ENCODE assay signal across 13 cellular contexts in genomic region chr1:11784256-11784992, GRCh38. TPM values are rescaled to one million over a fixed set of nuclear protein-coding genes. Genes with fewer than 3 reads are reported as not detected.
DNase-seq lines count a peak whose midpoint lies in the region; ATAC-seq and TF ChIP-seq lines count a peak whose summit lies in the region.
"Had no signal": no experiment of that assay in that cellular context is flagged by ENCODE, and none has a peak within 500 bp of the region (broad histone marks: within the 10 kb centered on the region; RNA-seq: fewer than 3 reads in every experiment).

No MANE protein-coding gene starts in this region.

- H3K27ac ChIP-seq in DND-41 (ENCODE audit: low read length): no peak overlapping the region
- no peak overlapping the region for H3K27ac ChIP-seq in PC-3 (ENCODE audit: low read length)
- H3K27ac ChIP-seq in layer of hippocampus (ENCODE audit: low read depth, low read length): peak overlapping the region; percentile 42
- H3K27ac ChIP-seq in sigmoid colon: peak overlapping the region in 3 of 4 donors; percentile 15 to 54 (median 45)
- H3K27ac ChIP-seq: C4-2B had no signal

- H3K9me3 ChIP-seq in DND-41 (ENCODE audit: insufficient read depth, low read length, severe bottlenecking) (no peaks in the 10 kb centered on the region), PC-3 (ENCODE audit: low read length) (no peaks in the 10 kb centered on the region), sigmoid colon (no peaks in the 10 kb centered on the region), MG63 (no peaks in the 10 kb centered on the region)

- H2AFZ ChIP-seq in DND-41 (ENCODE audit: low read depth, low read length) (no peak overlapping the region), PC-3 (ENCODE audit: low read length) (peak overlapping the region; percentile 40; the same call in 1 of the 2 replicates)

- H3K79me2 ChIP-seq in DND-41 (ENCODE audit: insufficient read depth, low read length) (no peaks in the 10 kb centered on the region), PC-3 (ENCODE audit: low read length) (no peaks in the 10 kb centered on the region)

- peaks cover 5% of the 10 kb centered on the region for H3K27me3 Mint-ChIP-seq in glutamatergic neuron (ENCODE audit: unreplicated experiment)
- H3K27me3 Mint-ChIP-seq: activated naive CD4-positive, alpha-beta T cell treated with anti-CD3 and anti-CD28 coated beads, Interleukin-2, amount 50 U/mL, for 24 hours; IgD-negative memory B cell had no signal

- no peaks in the 10 kb centered on the region for H3K9me2 ChIP-seq in PC-3 (replicated peaks; ENCODE audit: low read length)

- 0 out of 3 replicates have a peak, but pooled peaks have one; percentile 22 for ATAC-seq in DND-41 (ENCODE audit: insufficient read depth, low read depth)
- no peak for ATAC-seq in PC-3
- no peak for ATAC-seq in GM21526 (IDR thresholded peaks at IDR 0.05; ENCODE audit: low FRiP score, unreplicated experiment)

- H3K36me3 ChIP-seq in DND-41 (ENCODE audit: insufficient read depth, low read length) (no peaks in the 10 kb centered on the region), PC-3 (ENCODE audit: low read depth, low read length) (no peaks in the 10 kb centered on the region), sigmoid colon (peaks cover 0 to 2% (median 0%) of the 10 kb centered on the region in 4 donors), MG63 (no peaks in the 10 kb centered on the region)

- H3K27me3 ChIP-seq in DND-41 (ENCODE audit: insufficient read depth, low read length, poor library complexity) (no peaks in the 10 kb centered on the region), PC-3 (ENCODE audit: low read length) (no peaks in the 10 kb centered on the region), layer of hippocampus (ENCODE audit: control insufficient read depth, insufficient read depth, low read length) (no peaks in the 10 kb centered on the region), sigmoid colon (no peaks in the 10 kb centered on the region), MG63 (no peaks in the 10 kb centered on the region)

- no peaks in the 10 kb centered on the region for H4K20me1 ChIP-seq in DND-41 (ENCODE audit: insufficient read depth, low read length)
- H4K20me1 ChIP-seq in PC-3 (ENCODE audit: low read length): no peaks in the 10 kb centered on the region

- TF ChIP-seq CTCF in DND-41 (IDR thresholded peaks at IDR 0.05; ENCODE audit: borderline replicate concordance, extremely low read depth, low read length, poor library complexity, severe bottlenecking) (no peak), PC-3 (conservative IDR thresholded peaks at IDR 0.05; ENCODE audit: low read depth, low read length) (no peak), sigmoid colon (IDR thresholded peaks at IDR 0.05) (no peak), glutamatergic neuron (IDR thresholded peaks at IDR 0.05; ENCODE audit: partially characterized antibody, unreplicated experiment) (no peak)

- BruUV-seq in PC-3 (replicated peaks; lab: Mats Ljungman, UMichigan): no TSS peak

- TF ChIP-seq EP300 in sigmoid colon (IDR thresholded peaks at IDR 0.05): no peak

- H3K4me3 ChIP-seq in DND-41 (ENCODE audit: low read depth in 1 of 2, low read length in 2 of 2) (no peak overlapping the region), PC-3 (ENCODE audit: low read length) (no peak overlapping the region), sigmoid colon (peak overlapping the region in 3 of 4 donors; percentile 24 to 40 (median 24)), MG63 (no peak overlapping the region)

- no peaks in the 10 kb centered on the region for H3K36me3 Mint-ChIP-seq in glutamatergic neuron (ENCODE audit: unreplicated experiment)
- H3K36me3 Mint-ChIP-seq: activated naive CD4-positive, alpha-beta T cell treated with anti-CD3 and anti-CD28 coated beads, Interleukin-2, amount 50 U/mL, for 24 hours had no signal

- no peak overlapping the region for H3K4me2 ChIP-seq in DND-41 (ENCODE audit: insufficient read depth, low read length)
- peak overlapping the region; percentile 33 for H3K4me2 ChIP-seq in PC-3 (ENCODE audit: low read length)

- DNase-seq in DND-41 (no peak), PC-3 (no peak), sigmoid colon (peak; percentile 67), glutamatergic neuron (no peak), MG63 (no peak), HCEC 1CT (no peak)
- DNase-seq: NCI-H2029 treated with DMSO at 0.1 percent for 48 hours had no signal

- intact Hi-C loops in PC-3 (cut with micrococcal nuclease) (no loop called here), sigmoid colon (cut with DNase I) (no loop called here)

- CTCF ChIA-PET in PC-3 (lab: Charles Lee): interaction anchor here (0.5 to 0.9 kb wide), 4 partner anchors 15 to 79 kb away, joined by 3 to 4 read pairs (median 3); partner anchors contain the start of gene CLCN6

- peaks cover 4% of the 10 kb centered on the region for H3K4me1 Mint-ChIP-seq in glutamatergic neuron (ENCODE audit: low read depth, unreplicated experiment)

- H3K4me3 Mint-ChIP-seq in glutamatergic neuron (ENCODE audit: unreplicated experiment): no peak overlapping the region

- no peaks in the 10 kb centered on the region for H3F3A ChIP-seq in PC-3 (ENCODE audit: low read length, unreplicated experiment)

- H3K9ac ChIP-seq in DND-41 (ENCODE audit: low read depth, low read length): no peak overlapping the region
- no peak overlapping the region for H3K9ac ChIP-seq in PC-3 (ENCODE audit: low read length)

- no peaks in the 10 kb centered on the region for H3K4me1 ChIP-seq in DND-41 (ENCODE audit: insufficient read depth, low read length)
- H3K4me1 ChIP-seq in PC-3 (ENCODE audit: insufficient read depth, low read length): peaks cover 10% of the 10 kb centered on the region; the same call in 1 of the 2 replicates
- peaks cover 0 to 50% (median 41%) of the 10 kb centered on the region in 4 donors for H3K4me1 ChIP-seq in sigmoid colon

- H3K27ac Mint-ChIP-seq in glutamatergic neuron (ENCODE audit: unreplicated experiment): no peak overlapping the region
- H3K27ac Mint-ChIP-seq: activated naive CD4-positive, alpha-beta T cell treated with anti-CD3 and anti-CD28 coated beads, Interleukin-2, amount 50 U/mL, for 24 hours had no signal

- H3K9me3 Mint-ChIP-seq in glutamatergic neuron (ENCODE audit: unreplicated experiment): peaks cover 4% of the 10 kb centered on the region
- H3K9me3 Mint-ChIP-seq: activated naive CD4-positive, alpha-beta T cell treated with anti-CD3 and anti-CD28 coated beads, Interleukin-2, amount 50 U/mL, for 24 hours; IgD-negative memory B cell had no signal

- WGBS in sigmoid colon, 2 donors: 72 to 78% methylated on average over 21 of the region's 21 CpGs

- POLR2A ChIA-PET in PC-3 (lab: Charles Lee; ENCODE audit: unreplicated experiment): no interaction called here

- TF ChIP-seq POLR2A in sigmoid colon (IDR thresholded peaks at IDR 0.05): no peak

RNA-seq across cellular contexts. Expression of gene MTHFR, which starts 21.3 kb away (rescaled TPM):
- total RNA-seq in PC-3 (2014; rRNA removed) (13.2 and 24.8 TPM in 2 replicates), sigmoid colon (10 to 100 TPM; 16.8 to 38.3 (median 27.9) TPM), glutamatergic neuron (ENCODE audit: unreplicated experiment) (83.2 TPM)
- 10 to 100 TPM in 2 of 3 donors, 1 to 10 TPM in 1; 6.6 to 34.6 (median 13.6) TPM for polyA plus RNA-seq in sigmoid colon
- 3.8 and 7.8 TPM in 2 replicates for total RNA-seq in MG63 (2014; rRNA removed; shearing (Covaris generic); ENCODE audit: low replicate concordance)

RNA-seq across cellular contexts. Expression of gene CLCN6, which starts 21.6 kb away (rescaled TPM):
- total RNA-seq in PC-3 (2014; rRNA removed) (6.1 and 12.9 TPM in 2 replicates), sigmoid colon (10 to 100 TPM; 12.1 to 19.7 (median 16.1) TPM), glutamatergic neuron (ENCODE audit: unreplicated experiment) (94.3 TPM)
- polyA plus RNA-seq in sigmoid colon: 10 to 100 TPM in 1 of 3 donors, 1 to 10 TPM in 2; 3.0 to 17.6 (median 3.7) TPM
- 1.5 and 6.1 TPM in 2 replicates for total RNA-seq in MG63 (2014; rRNA removed; shearing (Covaris generic); ENCODE audit: low replicate concordance)

RNA-seq across cellular contexts. Expression of gene C1orf167, which starts 22.4 kb away (rescaled TPM):
- total RNA-seq in PC-3 (2014; rRNA removed) (not detected in 2 replicates), sigmoid colon (1 to 10 TPM in 2 of 4 donors, under 1 TPM in 1, not detected in 1; 0.66 to 1.8 (median 1.1) TPM), glutamatergic neuron (ENCODE audit: unreplicated experiment) (not detected)
- polyA plus RNA-seq in sigmoid colon: 1 to 10 TPM; 1.6 to 2.4 (median 2.2) TPM
- total RNA-seq in MG63 (2014; rRNA removed; shearing (Covaris generic); ENCODE audit: low replicate concordance): not detected in 2 replicates
- total RNA-seq: kidney epithelial cell had no signal
- polyA plus RNA-seq: IgD-negative memory B cell had no signal

RNA-seq across cellular contexts. Expression of gene AGTRAP, which starts 48.5 kb away (rescaled TPM):
- total RNA-seq in PC-3 (2014; rRNA removed) (73.5 and 76.7 TPM in 2 replicates), sigmoid colon (10 to 100 TPM; 22.8 to 58.3 (median 33.6) TPM), glutamatergic neuron (ENCODE audit: unreplicated experiment) (6.1 TPM)
- polyA plus RNA-seq in sigmoid colon: 10 to 100 TPM in 2 of 3 donors, 1 to 10 TPM in 1; 6.7 to 57.3 (median 12.0) TPM
- 43.5 and 53.7 TPM in 2 replicates for total RNA-seq in MG63 (2014; rRNA removed; shearing (Covaris generic); ENCODE audit: low replicate concordance)

Comparison
In these comparisons a context has a peak if more than half of its experiments do, and no peak if none do; other contexts are left out.
1. H3K27ac ChIP-seq: peak in layer of hippocampus (single experiment) and sigmoid colon (3 of 4); none in DND-41 (single experiment) and PC-3 (single experiment).
2. H3K4me3 ChIP-seq: peak in sigmoid colon (3 of 4); none in DND-41 (0 of 2), PC-3 (single experiment) and MG63 (single experiment).